20 cellular contexts compared by ENCODE assay signal in genomic region chr20:23602261-23602660, GRCh38. TPM values are rescaled to one million over a fixed set of nuclear protein-coding genes. Genes with fewer than 3 reads are reported as not detected.
DNase-seq lines count a peak whose midpoint lies in the region; ATAC-seq and TF ChIP-seq lines count a peak whose summit lies in the region.
"Had no signal": no experiment of that assay in that cellular context is flagged by ENCODE, and none has a peak within 500 bp of the region (broad histone marks: within the 10 kb centered on the region; RNA-seq: fewer than 3 reads in every experiment).

No MANE protein-coding gene starts in this region.

- H3K4me1 ChIP-seq in gastroesophageal sphincter: peaks cover 0 to 45% (median 3%) of the 10 kb centered on the region in 3 donors
- no peaks in the 10 kb centered on the region for H3K4me1 ChIP-seq in GM23248 (ENCODE audit: insufficient read depth)

- H4K20me1 ChIP-seq in GM23248 (ENCODE audit: insufficient read depth): no peaks in the 10 kb centered on the region

- H3K9me3 ChIP-seq in gastroesophageal sphincter (no peaks in the 10 kb centered on the region), GM23248 (ENCODE audit: low read depth) (no peaks in the 10 kb centered on the region)
- H3K9me3 ChIP-seq: SJSA1 had no signal

- H3K27ac ChIP-seq in gastroesophageal sphincter (peak overlapping the region in 3 of 4 donors; percentile 14 to 23 (median 22)), GM23248 (no peak overlapping the region)
- H3K27ac ChIP-seq: SJSA1 had no signal

- DNase-seq in AML-193 (lab: John Stamatoyannopoulos, UW) (peak; percentile 55 to 56), GDM1 (lab: John Stamatoyannopoulos, UW) (peak; percentile 63), NOMO-1 (lab: John Stamatoyannopoulos, UW; ENCODE audit: unreplicated experiment in 2 of 2) (peak; percentile 81 to 87), GM23248 (no peak), foreskin fibroblast (no peak)
- no peak for DNase-seq in stimulated activated naive CD8-positive, alpha-beta T cell treated with anti-CD3 and anti-CD28 coated beads, Interleukin-15, Interleukin-2, amounts not matched to agents 100 U/mL and 50 U/mL, for 24 hours
- no peak for DNase-seq in activated naive CD4-positive, alpha-beta T cell treated with anti-CD3 and anti-CD28 coated beads, Interleukin-2, amount 50 U/mL, for 16 hours
- DNase-seq: KG1; NCI-H1105 treated with DMSO at 0.1 percent for 48 hours; NCI-H1694; NCI-H2081 treated with DMSO at 0.1 percent for 48 hours; NCI-H510A; NCI-H748 treated with DMSO at 0.1 percent for 48 hours; NK-92 treated with Interleukin-12 subunit alpha and Interleukin-12 subunit beta, amount 100 ng/mL, for 24 hours; PC-3; RPMI8226 had no signal

- TF ChIP-seq EP300 in gastroesophageal sphincter (IDR thresholded peaks at IDR 0.05): no peak

- H3K36me3 ChIP-seq in gastroesophageal sphincter (no peaks in the 10 kb centered on the region), GM23248 (ENCODE audit: low read depth) (no peaks in the 10 kb centered on the region)
- H3K36me3 ChIP-seq: SJSA1 had no signal

- ATAC-seq in gastroesophageal sphincter: no peak
- ATAC-seq in stimulated activated naive CD8-positive, alpha-beta T cell treated with anti-CD3 and anti-CD28 coated beads, Interleukin-15, Interleukin-2, amounts not matched to agents 100 U/mL and 50 U/mL, for 24 hours: no peak
- ATAC-seq: HepG2, PC-3 had no signal

- no peaks in the 10 kb centered on the region for H3F3A ChIP-seq in GM23248 (ENCODE audit: insufficient read depth)

- H2AFZ ChIP-seq in GM23248: no peak overlapping the region

- no peaks in the 10 kb centered on the region for H3K79me2 ChIP-seq in GM23248 (ENCODE audit: insufficient read depth)

- TF ChIP-seq POLR2A in gastroesophageal sphincter (IDR thresholded peaks at IDR 0.05): no peak

- in situ Hi-C loops in GM23248 (cut with MboI): no loop called here

- H3K27me3 ChIP-seq in gastroesophageal sphincter (no peaks in the 10 kb centered on the region), GM23248 (replicated peaks; ENCODE audit: insufficient read depth) (peaks cover 26% of the 10 kb centered on the region)

- no peak overlapping the region for H3K9ac ChIP-seq in GM23248

- WGBS in gastroesophageal sphincter (ENCODE audit: low coverage in 1 of 2), 2 donors: 50% methylated on average over 1 of the region's 2 CpGs; no CpG with 5 or more reads in 1 of the 2 donors
- WGBS in GM23248 (ENCODE audit: low coverage in 1 of 2, low lambda C conversion rate in 2 of 2, missing lambda C conversion rate in 2 of 2), 2 experiments: 28 to 41% methylated on average over 2 of the region's 2 CpGs

- H3K9me2 ChIP-seq in GM23248 (ENCODE audit: insufficient read depth): no peaks in the 10 kb centered on the region

- TF ChIP-seq CTCF in gastroesophageal sphincter (IDR thresholded peaks at IDR 0.05) (no peak), foreskin fibroblast (IDR thresholded peaks at IDR 0.05; ENCODE audit: low read depth, low read length) (no peak)

- H3K4me2 ChIP-seq in GM23248 (ENCODE audit: unreplicated experiment): no peak overlapping the region

- no peak overlapping the region for H3K4me3 ChIP-seq in gastroesophageal sphincter
- H3K4me3 ChIP-seq in GM23248: no peak overlapping the region
- H3K4me3 ChIP-seq in foreskin fibroblast (ENCODE audit: low read depth in 1 of 2, low read length in 2 of 2): no peak overlapping the region
- H3K4me3 ChIP-seq: SJSA1 had no signal

RNA-seq across cellular contexts. Expression of gene CST9, which starts 3.5 kb away (rescaled TPM):
- total RNA-seq in gastroesophageal sphincter: not detected
- not detected in 2 replicates for total RNA-seq in GM23248 (2014; rRNA removed; shearing (Covaris generic))
- polyA plus RNA-seq in GM23248 (2016; fragmentation: Nextera tagmentation; extraction: Ambion mirVana): not detected in 2 replicates
- total RNA-seq: PC-3, SJSA1 had no signal
- polyA plus RNA-seq: BJ, HepG2 had no signal

RNA-seq across cellular contexts. Expression of gene CST9L, which starts 34.0 kb away (rescaled TPM):
- total RNA-seq in gastroesophageal sphincter: not detected
- total RNA-seq in GM23248 (2014; rRNA removed; shearing (Covaris generic)): not detected in 2 replicates
- not detected in 2 replicates for polyA plus RNA-seq in GM23248 (2016; fragmentation: Nextera tagmentation; extraction: Ambion mirVana)
- total RNA-seq: PC-3, SJSA1 had no signal
- polyA plus RNA-seq: BJ, HepG2 had no signal

RNA-seq across cellular contexts. Expression of gene CST3, which starts 35.5 kb away (rescaled TPM):
- 1,000 to 10,000 TPM in 3 of 4 donors, 100 to 1,000 TPM in 1; 951 to 1,877 (median 1,344) TPM for total RNA-seq in gastroesophageal sphincter
- 396 and 478 TPM in 2 replicates for total RNA-seq in GM23248 (2014; rRNA removed; shearing (Covaris generic))
- polyA plus RNA-seq in GM23248 (2016; fragmentation: Nextera tagmentation; extraction: Ambion mirVana): 782 and 784 TPM in 2 replicates

Comparison
In these comparisons a context has a peak if more than half of its experiments do, and no peak if none do; other contexts are left out.
1. DNase-seq: peak in AML-193 (2 of 2), GDM1 (single experiment) and NOMO-1 (2 of 2); none in stimulated activated naive CD8-positive, alpha-beta T cell treated with anti-CD3 and anti-CD28 coated beads, Interleukin-15, Interleukin-2, amounts not matched to agents 100 U/mL and 50 U/mL, for 24 hours (single experiment), GM23248 (single experiment), activated naive CD4-positive, alpha-beta T cell treated with anti-CD3 and anti-CD28 coated beads, Interleukin-2, amount 50 U/mL, for 16 hours (single experiment) and foreskin fibroblast (0 of 2).